Comparison of ENCODE assay signal across 8 cellular contexts in genomic region chr1:232269988-232270387, GRCh38.
"Had no signal": no experiment of that assay in that cellular context is flagged by ENCODE, and none has a peak within 500 bp of the region (broad histone marks: within the 10 kb centered on the region; RNA-seq: fewer than 3 reads in every experiment).

No MANE protein-coding gene starts in this region.

- DNase-seq: GDM1, GF-D8 had no signal

- FAIRE-seq: G401.6, GM12878, GM12891, GM12892, GM18507, GM19239 had no signal

- ATAC-seq: GM12878 had no signal

- H3K4me3 ChIP-seq: GM12878 had no signal
